Comparison of ENCODE assay signal across 12 cellular contexts in genomic region chr6:16483315-16483875, GRCh38.
A peak's percentile ranks its signal among the peaks of the same experiment; 100 is the strongest.
DNase-seq lines count a peak whose midpoint lies in the region; ATAC-seq, FAIRE-seq and TF ChIP-seq lines count a peak whose summit lies in the region.
"Had no signal": no experiment of that assay in that cellular context is flagged by ENCODE, and none has a peak within 500 bp of the region (broad histone marks: within the 10 kb centered on the region; RNA-seq: fewer than 3 reads in every experiment).

No MANE protein-coding gene starts in this region.

- H3K4me1 ChIP-seq in GM23338 (ENCODE audit: insufficient read depth), result peaks cover 21% of the 10 kb centered on the region
- peaks cover 33 to 78% of the 10 kb centered on the region in 2 donors for H3K4me1 ChIP-seq in naive thymus-derived CD4-positive, alpha-beta T cell (ENCODE audit: control insufficient read depth in 2 of 2, insufficient read depth in 2 of 2, low read length in 2 of 2)
- peaks cover 1% of the 10 kb centered on the region for H3K4me1 ChIP-seq in left ventricle myocardium inferior

- no peaks in the 10 kb centered on the region for H3K9me2 ChIP-seq in GM23338 (ENCODE audit: insufficient read depth)

- no peaks in the 10 kb centered on the region for H3F3A ChIP-seq in GM23338 (replicated peaks; ENCODE audit: low read depth)

- no peak overlapping the region for H3K4me3 Mint-ChIP-seq in GM23338
- H3K4me3 Mint-ChIP-seq in T-helper 2 cell treated with Interferon-gamma antibody and Interleukin-4, amounts not matched to agents 5 μg/mL and 100 μg/mL, for 36 hours, result peak overlapping the region; percentile 69
- peak overlapping the region; percentile 13 to 76 (median 64) for H3K4me3 Mint-ChIP-seq in naive thymus-derived CD4-positive, alpha-beta T cell
- H3K4me3 Mint-ChIP-seq: dendritic cell treated with granulocyte-macrophage colony-stimulating factor and Interleukin-4, amounts not matched to agents 40 ng/mL and 50 ng/mL, for 4 days had no signal

- H3K4me2 ChIP-seq in GM23338, result peak overlapping the region; percentile 35

- POLR2A ChIA-PET in naive thymus-derived CD4-positive, alpha-beta T cell (lab: Charles Lee), result interaction anchor here (0.5 kb wide), 1 partner anchor 115 kb away, joined by 6 read pairs; no protein-coding TSS in a partner anchor

- H3K4me3 ChIP-seq in GM23338 (no peak overlapping the region), left ventricle myocardium inferior (no peak overlapping the region)
- H3K4me3 ChIP-seq in naive thymus-derived CD4-positive, alpha-beta T cell (ENCODE audit: low read length), result no peak overlapping the region

- intact Hi-C loops in naive thymus-derived CD4-positive, alpha-beta T cell (cut with micrococcal nuclease), result loop anchor here (1.0 to 10.0 kb wide), 11 partner anchors 9 to 1224 kb away; partner anchors contain the start of genes MYLIP (in 1 of the 2) and NUP153 (in 1 of the 2)
- intact Hi-C loops in left ventricle myocardium inferior (cut with micrococcal nuclease), result no loop called here

- H3K27ac ChIP-seq in GM23338 (ENCODE audit: low read depth), result no peak overlapping the region
- peak overlapping the region; percentile 75 for H3K27ac ChIP-seq in naive thymus-derived CD4-positive, alpha-beta T cell (ENCODE audit: low read depth, low read length)
- H3K27ac ChIP-seq in left ventricle myocardium inferior (replicated peaks), result no peak overlapping the region

- H3K9me3 ChIP-seq in naive thymus-derived CD4-positive, alpha-beta T cell (ENCODE audit: control insufficient read depth in 2 of 3, low read length in 3 of 3), result no peaks in the 10 kb centered on the region
- H3K9me3 ChIP-seq in left ventricle myocardium inferior (replicated peaks), result peaks cover 9% of the 10 kb centered on the region

- DNase-seq in GM23338 (ENCODE audit: low spot score) (no peak), HTR-8/SVneo (ENCODE audit: insufficient read length, low spot score) (no peak), left ventricle myocardium inferior (no peak), GM19238 (ENCODE audit: insufficient read length, low spot score) (no peak)
- peak; percentile 57 for DNase-seq in T-helper 2 cell treated with Interferon-gamma antibody and Interleukin-4, amounts not matched to agents 5 μg/mL and 100 μg/mL, for 36 hours (ENCODE audit: low spot score)
- DNase-seq in naive thymus-derived CD4-positive, alpha-beta T cell, result peak in 7 of 9 donors; percentile 56 to 83 (median 74)
- DNase-seq: DMS53, foreskin fibroblast, NCI-H187, nucleus accumbens had no signal

- TF ChIP-seq CTCF in GM23338 (conservative IDR thresholded peaks at IDR 0.05; ENCODE audit: low read depth in 2 of 2) (no peak), left ventricle myocardium inferior (IDR thresholded peaks at IDR 0.05; ENCODE audit: borderline replicate concordance) (no peak)

- no peaks in the 10 kb centered on the region for H4K20me1 ChIP-seq in GM23338 (replicated peaks; ENCODE audit: insufficient read depth)

- H3K9me3 Mint-ChIP-seq in GM23338, result peaks cover 11% of the 10 kb centered on the region; the same call in 2 of the 3 replicates
- H3K9me3 Mint-ChIP-seq in T-helper 2 cell treated with Interferon-gamma antibody and Interleukin-4, amounts not matched to agents 5 μg/mL and 100 μg/mL, for 36 hours, result no peaks in the 10 kb centered on the region
- peaks cover 0 to 8% (median 0%) of the 10 kb centered on the region in 11 donors for H3K9me3 Mint-ChIP-seq in naive thymus-derived CD4-positive, alpha-beta T cell
- H3K9me3 Mint-ChIP-seq: dendritic cell treated with granulocyte-macrophage colony-stimulating factor and Interleukin-4, amounts not matched to agents 40 ng/mL and 50 ng/mL, for 4 days had no signal

- H3K36me3 Mint-ChIP-seq in GM23338 (ENCODE audit: low read depth), result no peaks in the 10 kb centered on the region; the same call in 2 of the 3 replicates
- peaks cover 57% of the 10 kb centered on the region for H3K36me3 Mint-ChIP-seq in T-helper 2 cell treated with Interferon-gamma antibody and Interleukin-4, amounts not matched to agents 5 μg/mL and 100 μg/mL, for 36 hours (ENCODE audit: low read depth)
- peaks cover 0 to 60% (median 12%) of the 10 kb centered on the region in 5 donors for H3K36me3 Mint-ChIP-seq in naive thymus-derived CD4-positive, alpha-beta T cell

- H3K79me2 ChIP-seq in GM23338 (replicated peaks; ENCODE audit: insufficient read depth), result no peaks in the 10 kb centered on the region

- H2AFZ ChIP-seq in GM23338, result no peak overlapping the region

- CTCF ChIA-PET in naive thymus-derived CD4-positive, alpha-beta T cell (lab: Charles Lee), result no interaction called here

- H3K27me3 ChIP-seq in GM23338 (ENCODE audit: insufficient read depth) (no peaks in the 10 kb centered on the region), left ventricle myocardium inferior (ENCODE audit: low read depth) (no peaks in the 10 kb centered on the region)
- H3K27me3 ChIP-seq in naive thymus-derived CD4-positive, alpha-beta T cell (ENCODE audit: control insufficient read depth in 2 of 2, insufficient read depth in 2 of 2, low read length in 2 of 2), result no peaks in the 10 kb centered on the region

- no peak overlapping the region for H3K27ac Mint-ChIP-seq in GM23338
- peak overlapping the region; percentile 96 for H3K27ac Mint-ChIP-seq in T-helper 2 cell treated with Interferon-gamma antibody and Interleukin-4, amounts not matched to agents 5 μg/mL and 100 μg/mL, for 36 hours
- peak overlapping the region; percentile 87 to 96 (median 93) for H3K27ac Mint-ChIP-seq in naive thymus-derived CD4-positive, alpha-beta T cell
- H3K27ac Mint-ChIP-seq: dendritic cell treated with granulocyte-macrophage colony-stimulating factor and Interleukin-4, amounts not matched to agents 40 ng/mL and 50 ng/mL, for 4 days had no signal

- H3K36me3 ChIP-seq in GM23338 (ENCODE audit: insufficient read depth) (no peaks in the 10 kb centered on the region), left ventricle myocardium inferior (peaks cover 16% of the 10 kb centered on the region)
- no peaks in the 10 kb centered on the region for H3K36me3 ChIP-seq in naive thymus-derived CD4-positive, alpha-beta T cell (ENCODE audit: control insufficient read depth in 2 of 3, insufficient read depth in 3 of 3, low read length in 3 of 3)

- no peak for FAIRE-seq in HTR-8/SVneo (lab: Jason Lieb, UNC)

- peaks cover 1% of the 10 kb centered on the region for H3K27me3 Mint-ChIP-seq in GM23338 (ENCODE audit: insufficient read depth, low read depth, poor library complexity)
- no peaks in the 10 kb centered on the region for H3K27me3 Mint-ChIP-seq in T-helper 2 cell treated with Interferon-gamma antibody and Interleukin-4, amounts not matched to agents 5 μg/mL and 100 μg/mL, for 36 hours (ENCODE audit: low read depth)
- H3K27me3 Mint-ChIP-seq in naive thymus-derived CD4-positive, alpha-beta T cell, result no peaks in the 10 kb centered on the region
- H3K27me3 Mint-ChIP-seq: dendritic cell treated with granulocyte-macrophage colony-stimulating factor and Interleukin-4, amounts not matched to agents 40 ng/mL and 50 ng/mL, for 4 days had no signal

- H3K4me1 Mint-ChIP-seq in GM23338, result peaks cover 15% of the 10 kb centered on the region; the same call in 2 of the 3 replicates
- peaks cover 79% of the 10 kb centered on the region for H3K4me1 Mint-ChIP-seq in T-helper 2 cell treated with Interferon-gamma antibody and Interleukin-4, amounts not matched to agents 5 μg/mL and 100 μg/mL, for 36 hours (ENCODE audit: low read depth)
- H3K4me1 Mint-ChIP-seq in naive thymus-derived CD4-positive, alpha-beta T cell, result peaks cover 34 to 88% (median 66%) of the 10 kb centered on the region in 7 donors

- ATAC-seq in GM18499 (IDR thresholded peaks at IDR 0.05; ENCODE audit: insufficient read depth, unreplicated experiment) (peak; percentile 38), GM23338 (no peak)
- peak; percentile 67 for ATAC-seq in naive thymus-derived CD4-positive, alpha-beta T cell

TF ChIP-seq in GM23338, 12 proteins besides CTCF, POLR2A, EP300 and RAD21 (continues in another document):
- TF ChIP-seq ZNF331 (CRISPR knock-in tag; IDR thresholded peaks at IDR 0.05; ENCODE audit: low read depth) (no peak), NANOG (IDR thresholded peaks at IDR 0.05; ENCODE audit: borderline replicate concordance) (no peak), POLR2AphosphoS5 (IDR thresholded peaks at IDR 0.05; ENCODE audit: low read depth) (no peak), ZNF114 (CRISPR knock-in tag; IDR thresholded peaks at IDR 0.05) (no peak)

Comparison
In these comparisons a context has a peak if more than half of its experiments do, and no peak if none do; other contexts are left out.
1. DNase-seq: peak in T-helper 2 cell treated with Interferon-gamma antibody and Interleukin-4, amounts not matched to agents 5 μg/mL and 100 μg/mL, for 36 hours (single experiment) and naive thymus-derived CD4-positive, alpha-beta T cell (7 of 9); none in GM23338 (single experiment), HTR-8/SVneo (single experiment), left ventricle myocardium inferior (single experiment) and GM19238 (single experiment).